Comparison of ENCODE assay signal across 8 cellular contexts in genomic region chr7:66654275-66655112, GRCh38. TPM values are rescaled to one million over a fixed set of nuclear protein-coding genes. Genes with fewer than 3 reads are reported as not detected.
DNase-seq lines count a peak whose midpoint lies in the region; ATAC-seq, FAIRE-seq and TF ChIP-seq lines count a peak whose summit lies in the region.

No MANE protein-coding gene starts in this region.

- H3K27me3 ChIP-seq in keratinocyte (ENCODE audit: control insufficient read depth, extremely low read depth, insufficient read depth, low read length): no peaks in the 10 kb centered on the region

- peaks cover 0 to 4% of the 10 kb centered on the region in 2 experiments for H3K36me3 ChIP-seq in keratinocyte (ENCODE audit: control insufficient read depth in 2 of 2, extremely low read depth in 1 of 2, insufficient read depth in 2 of 2, low read length in 2 of 2)

- ATAC-seq in GM19035 (IDR thresholded peaks at IDR 0.05; ENCODE audit: unreplicated experiment) (peak; percentile 93), HG03342 (IDR thresholded peaks at IDR 0.05; ENCODE audit: unreplicated experiment) (peak; percentile 93)
- ATAC-seq in activated CD4-positive, CD25-positive, alpha-beta regulatory T cell treated with anti-CD3 and anti-CD28 coated beads, Interleukin-2, amount 50 U/mL, for 24 hours: peak; percentile 93

- peak overlapping the region; percentile 73 for H3K4me2 ChIP-seq in keratinocyte (ENCODE audit: control insufficient read depth, extremely low read depth, insufficient read depth, low read depth, low read length)

- FAIRE-seq in keratinocyte (lab: Jason Lieb, UNC): no peak

- H3K4me3 ChIP-seq in AG10803 (ENCODE audit: low read length) (peak overlapping the region; percentile 90), keratinocyte (ENCODE audit: control insufficient read depth in 2 of 3, extremely low read depth in 1 of 3, insufficient read depth in 2 of 3, low read depth in 1 of 3, low read length in 3 of 3) (peak overlapping the region; percentile 89 to 91 (median 90))

- dilution Hi-C loops in keratinocyte (cut with MboI; ENCODE audit: extremely low pct_ligation_motif_present, low sequenced_read_pairs): no loop called here

- H3K9ac ChIP-seq in keratinocyte (ENCODE audit: control insufficient read depth, extremely low read depth, insufficient read depth, low read length): peak overlapping the region; percentile 94

- no peaks in the 10 kb centered on the region for H3K9me3 ChIP-seq in keratinocyte (ENCODE audit: control insufficient read depth, low read depth, low read length)

- H3K79me2 ChIP-seq in keratinocyte (ENCODE audit: control insufficient read depth, insufficient read depth, low read length): peaks cover 46% of the 10 kb centered on the region

- H3K9me1 ChIP-seq in keratinocyte (ENCODE audit: control insufficient read depth, extremely low read depth, insufficient read depth, low read length): no peaks in the 10 kb centered on the region

- peaks cover 20% of the 10 kb centered on the region for H3K4me1 ChIP-seq in keratinocyte (ENCODE audit: control insufficient read depth, extremely low read depth, insufficient read depth, low read length)

- peak overlapping the region; percentile 94 for H3K27ac ChIP-seq in keratinocyte (ENCODE audit: control insufficient read depth, insufficient read depth, low read length)

- H2AFZ ChIP-seq in keratinocyte (ENCODE audit: control insufficient read depth, low read length): peak overlapping the region; percentile 83

- no peaks in the 10 kb centered on the region for H4K20me1 ChIP-seq in keratinocyte (ENCODE audit: control insufficient read depth, extremely low read depth, insufficient read depth, low read length)

- DNase-seq in AG10803 (ENCODE audit: low read depth) (peak; percentile 96), NCI-H345 treated with DMSO at 0.1 percent for 48 hours (lab: John Stamatoyannopoulos, UW; ENCODE audit: unreplicated experiment) (peak; percentile 92), cerebellar cortex (ENCODE audit: low spot score) (peak; percentile 99), keratinocyte (ENCODE audit: low read depth, low spot score) (peak; percentile 85)
- peak; percentile 94 to 96 (median 96) for DNase-seq in stimulated activated CD4-positive, alpha-beta T cell treated with anti-CD3 and anti-CD28 coated beads, Interleukin-12 subunit alpha, Interleukin-12 subunit beta, amount 100 ng/mL, for 48 hours (ENCODE audit: low read depth in 2 of 3, low spot score in 1 of 3)

- TF ChIP-seq CTCF in AG10803 (conservative IDR thresholded peaks at IDR 0.05; ENCODE audit: low read length) (no peak), keratinocyte (optimal IDR thresholded peaks at IDR 0.05 in 1 of 3, IDR thresholded peaks at IDR 0.05 in 1 of 3, conservative IDR thresholded peaks at IDR 0.05 in 1 of 3; ENCODE audit: extremely low read depth in 1 of 3, insufficient read depth in 2 of 3, low read length in 3 of 3) (no peak)

RNA-seq across cellular contexts. Expression of gene KCTD7, which starts 25.8 kb away (rescaled TPM):
- polyA plus RNA-seq in keratinocyte: 3.7 to 5.2 TPM (median 4.6 TPM) in 3 replicates
- polyA plus RNA-seq in keratinocyte (2011; ENCODE audit: low read depth): 1.8 TPM
- 3.5 and 3.6 TPM in 2 replicates for polyA plus RNA-seq in keratinocyte (2011; cell fraction: cytosol; rRNA removed)
- 12.6 and 14.8 TPM in 2 replicates for polyA plus RNA-seq in keratinocyte (2011; cell fraction: nucleus; rRNA removed)
- polyA plus RNA-seq in keratinocyte (2012; ENCODE audit: low replicate concordance): 2.1 and 2.9 TPM in 2 replicates
- 8.6 to 14.1 TPM (median 8.7 TPM) in 3 replicates for polyA minus RNA-seq in keratinocyte
- 2.5 TPM for polyA minus RNA-seq in keratinocyte (2011; cell fraction: cytosol; rRNA and poly(A)+ RNA removed)
- polyA minus RNA-seq in keratinocyte (2011; cell fraction: nucleus; rRNA and poly(A)+ RNA removed): 5.6 and 6.6 TPM in 2 replicates

Comparison
In these comparisons a context has a peak if more than half of its experiments do, and no peak if none do; other contexts are left out.
1. Peak in every context shown above with its lines: DNase-seq, ATAC-seq, H3K4me3 ChIP-seq and H3K27ac ChIP-seq.